Comparison of ENCODE assay signal across 8 cellular contexts in the genomic region with DNA sequence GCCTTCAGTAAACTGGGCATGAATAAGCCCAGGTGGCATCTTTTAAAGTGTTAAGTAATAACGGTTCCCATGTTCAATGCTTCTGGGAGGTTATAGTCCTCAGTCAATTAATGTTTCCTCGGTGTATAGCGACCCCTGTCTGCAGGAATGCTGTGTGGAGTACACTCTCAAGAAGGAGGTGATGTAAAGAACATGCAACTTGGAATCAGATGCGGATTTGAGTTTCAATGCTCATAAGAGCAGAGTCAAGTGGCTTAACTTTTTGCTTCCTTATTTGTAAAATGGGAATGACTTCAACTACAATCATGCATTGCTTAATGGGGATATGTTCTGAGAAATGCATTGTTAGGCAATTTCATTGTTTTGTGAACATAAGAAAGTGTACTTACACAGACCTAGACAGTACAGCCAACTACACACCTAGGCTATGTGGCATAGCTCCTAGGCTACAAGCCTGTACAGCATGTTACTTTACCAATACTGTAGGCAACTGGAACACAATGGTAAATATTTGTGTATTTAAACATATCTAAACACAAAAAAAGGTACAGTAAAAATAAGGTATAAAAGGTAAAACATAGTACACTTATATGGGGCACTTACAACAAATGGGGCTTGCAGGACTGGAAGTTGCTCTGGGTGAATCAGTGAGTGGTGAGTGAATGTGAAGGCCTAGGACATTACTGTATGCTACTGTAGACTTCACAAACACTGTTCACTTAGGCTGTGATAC. TPM values are rescaled to one million over a fixed set of nuclear protein-coding genes. Genes with fewer than 3 reads are reported as not detected.
DNase-seq lines count a peak whose midpoint lies in the region; ATAC-seq and TF ChIP-seq lines count a peak whose summit lies in the region.

No MANE protein-coding gene starts in this region.

- no peaks in the 10 kb centered on the region for H3K36me3 ChIP-seq in KMS-11 (ENCODE audit: insufficient read depth)
- no peaks in the 10 kb centered on the region for H3K36me3 ChIP-seq in SJCRH30
- H3K36me3 ChIP-seq in cardiac muscle cell: no peaks in the 10 kb centered on the region

- no peak overlapping the region for H3K4me2 ChIP-seq in KMS-11

- H3K4me3 ChIP-seq in KMS-11 (IDR thresholded peaks at IDR 0.05; ENCODE audit: insufficient read depth, low read depth, low read length) (no peak overlapping the region), SJCRH30 (no peak overlapping the region), cardiac muscle cell (no peak overlapping the region)

- H3K27ac ChIP-seq in KMS-11 (no peak overlapping the region), SJCRH30 (no peak overlapping the region), cardiac muscle cell (no peak overlapping the region)

- DNase-seq in EL (peak; percentile 85), SJCRH30 (peak; percentile 75 to 88), cardiac muscle cell (ENCODE audit: low read depth in 1 of 2, low spot score in 1 of 2) (peak; percentile 78 to 93), renal cortical epithelial cell (ENCODE audit: low read depth) (peak; percentile 82)
- DNase-seq in activated naive CD4-positive, alpha-beta T cell treated with anti-CD3 and anti-CD28 coated beads, Interleukin-2, amount 10 ng/mL, durations not matched to agents 7 days and 5 days: peak; percentile 84

- no peak overlapping the region for H2AFZ ChIP-seq in KMS-11 (ENCODE audit: low read depth)

- no peaks in the 10 kb centered on the region for H3K79me2 ChIP-seq in KMS-11 (ENCODE audit: insufficient read depth, low read depth)

- H3K9ac ChIP-seq in KMS-11: no peak overlapping the region

- CTCF ChIA-PET in activated naive CD4-positive, alpha-beta T cell treated with anti-CD3 and anti-CD28 coated beads, Interleukin-2, amount 10 ng/mL, durations not matched to agents 7 days and 5 days (lab: Charles Lee): interaction anchor here (0.7 to 1.5 kb wide), 6 partner anchors 13 to 408 kb away, joined by 3 read pairs; no protein-coding TSS in a partner anchor

- H4K20me1 ChIP-seq in KMS-11 (ENCODE audit: insufficient read depth): no peaks in the 10 kb centered on the region

- no peak overlapping the region for H3K27ac Mint-ChIP-seq in activated naive CD4-positive, alpha-beta T cell treated with anti-CD3 and anti-CD28 coated beads, Interleukin-2, amount 10 ng/mL, durations not matched to agents 7 days and 5 days

- H3K9me3 ChIP-seq in SJCRH30 (replicated peaks) (no peaks in the 10 kb centered on the region), cardiac muscle cell (ENCODE audit: low read depth) (no peaks in the 10 kb centered on the region)

- H3K9me3 Mint-ChIP-seq in activated naive CD4-positive, alpha-beta T cell treated with anti-CD3 and anti-CD28 coated beads, Interleukin-2, amount 10 ng/mL, durations not matched to agents 7 days and 5 days: no peaks in the 10 kb centered on the region

- H3K27me3 ChIP-seq in KMS-11 (ENCODE audit: insufficient read depth, low read depth) (no peaks in the 10 kb centered on the region), SJCRH30 (no peaks in the 10 kb centered on the region), cardiac muscle cell (no peaks in the 10 kb centered on the region)

- peaks cover under 1% of the 10 kb centered on the region for H3K4me1 Mint-ChIP-seq in activated naive CD4-positive, alpha-beta T cell treated with anti-CD3 and anti-CD28 coated beads, Interleukin-2, amount 10 ng/mL, durations not matched to agents 7 days and 5 days

- H3K4me1 ChIP-seq in KMS-11 (ENCODE audit: low read depth, poor library complexity, severe bottlenecking) (peaks cover 9% of the 10 kb centered on the region), SJCRH30 (no peaks in the 10 kb centered on the region), cardiac muscle cell (ENCODE audit: low read depth) (no peaks in the 10 kb centered on the region)

- no peak overlapping the region for H3K4me3 Mint-ChIP-seq in activated naive CD4-positive, alpha-beta T cell treated with anti-CD3 and anti-CD28 coated beads, Interleukin-2, amount 10 ng/mL, durations not matched to agents 7 days and 5 days

- peak; percentile 92 for ATAC-seq in GM21619 (IDR thresholded peaks at IDR 0.05; ENCODE audit: unreplicated experiment)
- ATAC-seq in GM21526 (IDR thresholded peaks at IDR 0.05; ENCODE audit: low FRiP score, unreplicated experiment): no peak

- peak; percentile 80 for TF ChIP-seq CTCF in KMS-11 (conservative IDR thresholded peaks at IDR 0.05; ENCODE audit: low read depth, low read length)
- TF ChIP-seq CTCF in cardiac muscle cell (IDR thresholded peaks at IDR 0.05; ENCODE audit: low read depth, low read length): peak; percentile 93

- peaks cover 41% of the 10 kb centered on the region for H3K27me3 Mint-ChIP-seq in activated naive CD4-positive, alpha-beta T cell treated with anti-CD3 and anti-CD28 coated beads, Interleukin-2, amount 10 ng/mL, durations not matched to agents 7 days and 5 days

- H3K36me3 Mint-ChIP-seq in activated naive CD4-positive, alpha-beta T cell treated with anti-CD3 and anti-CD28 coated beads, Interleukin-2, amount 10 ng/mL, durations not matched to agents 7 days and 5 days: no peaks in the 10 kb centered on the region

RNA-seq across cellular contexts. Expression of a gene that starts 6.7 kb away (rescaled TPM):
- 83.6 and 88.3 TPM in 2 replicates for total RNA-seq in SJCRH30 (2014; rRNA removed; shearing (Covaris generic))
- total RNA-seq in cardiac muscle cell (32.0 and 34.4 TPM in 2 replicates), renal cortical epithelial cell (96.1 and 107 TPM in 2 replicates)
- polyA plus RNA-seq in cardiac muscle cell: 63.6 and 73.0 TPM in 2 replicates

RNA-seq across cellular contexts. Expression of a gene that starts 7.6 kb away (rescaled TPM):
- 1.6 and 2.2 TPM in 2 replicates for total RNA-seq in SJCRH30 (2014; rRNA removed; shearing (Covaris generic))
- total RNA-seq in cardiac muscle cell (0.35 and 0.57 TPM in 2 replicates), renal cortical epithelial cell (0.35 and 4.0 TPM in 2 replicates)
- polyA plus RNA-seq in cardiac muscle cell: not detected in 2 replicates
